In genomic region chr1:87328121-87329050, GRCh38 we compare ENCODE assay signal across 8 cellular contexts. TPM values are rescaled to one million over a fixed set of nuclear protein-coding genes. Genes with fewer than 3 reads are reported as not detected.
DNase-seq lines count a peak whose midpoint lies in the region; ATAC-seq, FAIRE-seq and TF ChIP-seq lines count a peak whose summit lies in the region.

Gene LMO4 (plus strand): TSS chr1:87328880. CDS start chr1:87332016, 3,136 bp downstream.

- BruUV-seq in endothelial cell of umbilical vein (replicated peaks; lab: Mats Ljungman, UMichigan): no TSS peak

- peaks cover 0 to 3% of the 10 kb centered on the region in 2 experiments for H3K27me3 ChIP-seq in endothelial cell of umbilical vein (ENCODE audit: control insufficient read depth in 2 of 2, insufficient read depth in 2 of 2, low read length in 2 of 2)

- H3K4me1 ChIP-seq in endothelial cell of umbilical vein (ENCODE audit: control insufficient read depth, extremely low read depth, insufficient read depth, low read length): peaks cover 12% of the 10 kb centered on the region

- H3K36me3 ChIP-seq in endothelial cell of umbilical vein (ENCODE audit: control insufficient read depth in 2 of 2, extremely low read depth in 1 of 2, insufficient read depth in 2 of 2, low read length in 2 of 2): no peaks in the 10 kb centered on the region

- peak; percentile 76 for ATAC-seq in GM21576 (IDR thresholded peaks at IDR 0.05; ENCODE audit: unreplicated experiment)

- dilution Hi-C loops in endothelial cell of umbilical vein (cut with MboI; ENCODE audit: extremely low pct_ligation_motif_present, low sequenced_read_pairs): no loop called here

- CTCF ChIA-PET in endothelial cell of umbilical vein (lab: Charles Lee): interaction anchor here (0.7 to 1.9 kb wide), 4 partner anchors 18 to 625 kb away, joined by 3 to 10 read pairs (median 3); no protein-coding TSS in a partner anchor

- no peaks in the 10 kb centered on the region for H3K9me1 ChIP-seq in endothelial cell of umbilical vein (replicated peaks; ENCODE audit: control insufficient read depth, extremely low read depth, insufficient read depth, low read length)

- peak within 1 kb of the TSS; percentile 86 to 95 (median 89) for H3K4me3 ChIP-seq in endothelial cell of umbilical vein (replicated peaks in 1 of 3; ENCODE audit: insufficient read depth in 1 of 3, low read depth in 1 of 3, low read length in 3 of 3)

- H3K9ac ChIP-seq in endothelial cell of umbilical vein (replicated peaks; ENCODE audit: extremely low read depth, insufficient read depth, low read length): peak within 1 kb of the TSS; percentile 82

- peak within 1 kb of the TSS; percentile 58 for H3K27ac ChIP-seq in endothelial cell of umbilical vein (ENCODE audit: insufficient read depth, low read depth, low read length)

- H3K27ac Mint-ChIP-seq in IgD-negative memory B cell: peak within 1 kb of the TSS; percentile 79 to 98 (median 98)

- peak within 1 kb of the TSS; percentile 85 to 100 (median 98) for H3K4me3 Mint-ChIP-seq in IgD-negative memory B cell

- H3K79me2 ChIP-seq in endothelial cell of umbilical vein (ENCODE audit: control insufficient read depth, insufficient read depth, low read length): peaks cover 16% of the 10 kb centered on the region

- peak; percentile 96 for DNase-seq in DMS153 (lab: John Stamatoyannopoulos, UW)
- DNase-seq in OCI-M1 (lab: John Stamatoyannopoulos, UW): peak; percentile 96
- DNase-seq in activated T-cell treated with anti-CD3 and anti-CD28 coated beads for 24 hours (ENCODE audit: low read depth): peak; percentile 81
- DNase-seq in endothelial cell of umbilical vein (ENCODE audit: low read depth, low spot score): peak; percentile 97
- DNase-seq in middle frontal gyrus (ENCODE audit: extremely low spot score, low spot score): peak; percentile 96
- peak; percentile 79 to 83 for DNase-seq in stimulated activated CD8-positive, alpha-beta memory T cell treated with anti-CD3 and anti-CD28 coated beads, Interleukin-2, amount 100 ng/mL, for 48 hours (ENCODE audit: low read depth in 2 of 2)

- H3K27me3 Mint-ChIP-seq in IgD-negative memory B cell: no peaks in the 10 kb centered on the region

- no peaks in the 10 kb centered on the region for H3K9me3 Mint-ChIP-seq in IgD-negative memory B cell

- H2AFZ ChIP-seq in endothelial cell of umbilical vein (ENCODE audit: low read depth, low read length): peak within 1 kb of the TSS; percentile 81

- POLR2A ChIA-PET in endothelial cell of umbilical vein (lab: Charles Lee): interaction anchor here (0.6 to 0.7 kb wide), 3 partner anchors 14 to 640 kb away, joined by 3 to 7 read pairs (median 3); no protein-coding TSS in a partner anchor

- no peaks in the 10 kb centered on the region for H4K20me1 ChIP-seq in endothelial cell of umbilical vein (replicated peaks; ENCODE audit: control insufficient read depth, extremely low read depth, insufficient read depth, low read length)

- peak; percentile 50 for TF ChIP-seq POLR2A in endothelial cell of umbilical vein (IDR thresholded peaks at IDR 0.05; ENCODE audit: low read depth, low read length)

- no peaks in the 10 kb centered on the region for H3K36me3 Mint-ChIP-seq in IgD-negative memory B cell

- FAIRE-seq in endothelial cell of umbilical vein (lab: Jason Lieb, UNC): peak; percentile 90

- peak within 1 kb of the TSS; percentile 86 for H3K4me2 ChIP-seq in endothelial cell of umbilical vein (ENCODE audit: insufficient read depth, low read length)

- H3K9me3 ChIP-seq in endothelial cell of umbilical vein (replicated peaks; ENCODE audit: control insufficient read depth, insufficient read depth, low read length): no peaks in the 10 kb centered on the region

- H3K4me1 Mint-ChIP-seq in IgD-negative memory B cell: peaks cover 33 to 38% (median 34%) of the 10 kb centered on the region in 3 donors

- no peak for TF ChIP-seq CTCF in endothelial cell of umbilical vein (IDR thresholded peaks at IDR 0.05; ENCODE audit: extremely low read depth in 1 of 2, insufficient read depth in 1 of 2, low read depth in 1 of 2, low read length in 2 of 2)

- intact Hi-C loops in endothelial cell of umbilical vein (cut with micrococcal nuclease): loop anchor here (1.0 to 5.0 kb wide), 7 partner anchors 102 to 999 kb away; no protein-coding TSS in a partner anchor

TF ChIP-seq in endothelial cell of umbilical vein, 7 proteins besides CTCF, POLR2A, EP300 and RAD21:
- TF ChIP-seq EZH2 (IDR thresholded peaks at IDR 0.05; ENCODE audit: borderline replicate concordance, low read depth, low read length, severe bottlenecking) (no peak), FOS (IDR thresholded peaks at IDR 0.05; ENCODE audit: borderline replicate concordance, insufficient read depth, low read length) (no peak), POLR2AphosphoS5 (IDR thresholded peaks at IDR 0.05; ENCODE audit: insufficient read depth, low read depth, low read length) (no peak), MAX (IDR thresholded peaks at IDR 0.05; ENCODE audit: insufficient read depth, insufficient read length) (no peak), MYC (IDR thresholded peaks at IDR 0.05; ENCODE audit: low read depth, low read length) (no peak), GATA2 (IDR thresholded peaks at IDR 0.05; ENCODE audit: insufficient read depth, insufficient read length, low read depth, low read length) (no peak), JUN (IDR thresholded peaks at IDR 0.05; ENCODE audit: borderline replicate concordance, insufficient read depth, insufficient read length, low read depth) (no peak)

RNA-seq across cellular contexts. Expression of gene LMO4, which starts in this region (rescaled TPM):
- 34.8 TPM for polyA plus RNA-seq in IgD-negative memory B cell
- 22.5 and 24.8 TPM in 2 replicates for total RNA-seq in endothelial cell of umbilical vein
- polyA plus RNA-seq in endothelial cell of umbilical vein: 36.6 and 41.1 TPM in 2 replicates
- polyA plus RNA-seq in endothelial cell of umbilical vein (2011; cell fraction: cytosol; rRNA removed): 29.3 and 31.6 TPM in 2 replicates
- 30.4 and 31.4 TPM in 2 replicates for polyA plus RNA-seq in endothelial cell of umbilical vein (2011; cell fraction: nucleus; rRNA removed)
- 19.9 and 23.5 TPM in 2 replicates for polyA plus RNA-seq in endothelial cell of umbilical vein (2012)
- polyA minus RNA-seq in endothelial cell of umbilical vein: 24.3 and 28.5 TPM in 2 replicates
- polyA minus RNA-seq in endothelial cell of umbilical vein (2011; cell fraction: cytosol; rRNA and poly(A)+ RNA removed): 12.0 TPM
- 5.8 and 5.9 TPM in 2 replicates for polyA minus RNA-seq in endothelial cell of umbilical vein (2011; cell fraction: nucleus; rRNA and poly(A)+ RNA removed)

Comparison
In these comparisons a context has a peak if more than half of its experiments do, and no peak if none do; other contexts are left out.
1. Peak in every context shown above with its lines: DNase-seq, ATAC-seq, H3K4me3 ChIP-seq and H3K27ac ChIP-seq.